Comparison of ENCODE assay signal across 9 cellular contexts in genomic region chrX:113412106-113412505, GRCh38.
"Had no signal": no experiment of that assay in that cellular context is flagged by ENCODE, and none has a peak within 500 bp of the region (broad histone marks: within the 10 kb centered on the region; RNA-seq: fewer than 3 reads in every experiment).

No MANE protein-coding gene starts in this region.

- H3K4me3 ChIP-seq: GM23248, HAP-1, K562 had no signal

- H3K36me3 ChIP-seq: HAP-1 had no signal

- H3K9me3 Mint-ChIP-seq: HFFc6 had no signal

- H3K4me1 ChIP-seq: HAP-1 had no signal

- FAIRE-seq: HTR-8/SVneo, K562 had no signal

- H3K9ac ChIP-seq: GM23248 had no signal

- H3K9me3 ChIP-seq: HAP-1 had no signal

- H3K27ac ChIP-seq: GM23248, HL-60 had no signal

- H3K27ac Mint-ChIP-seq: HFFc6 had no signal

- H3K4me3 Mint-ChIP-seq: HFFc6 had no signal

- H2AFZ ChIP-seq: GM23248 had no signal

- DNase-seq: GM23248, GOT3, H7, HFFc6, IMR-90 had no signal
